In the genomic region with DNA sequence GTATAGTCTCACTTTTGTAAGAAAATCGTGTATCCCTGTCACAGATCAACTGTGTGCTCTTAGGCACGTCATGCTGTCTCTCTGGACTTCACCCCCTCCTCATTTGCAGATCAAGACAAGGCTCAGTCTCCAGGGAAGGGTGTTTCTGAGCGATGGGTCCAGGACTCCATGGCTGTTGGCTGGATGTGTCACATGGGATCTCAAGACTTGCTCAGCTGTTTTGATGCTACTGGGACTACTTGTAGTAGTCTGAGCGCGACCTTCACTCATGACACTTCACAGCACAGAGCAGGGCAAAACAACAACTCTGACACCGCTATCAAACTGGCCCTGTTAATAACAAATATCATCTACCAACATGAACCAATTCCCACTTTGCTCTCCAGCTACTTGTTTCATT, we compare ENCODE assay signal across 15 cellular contexts. TPM values are rescaled to one million over a fixed set of nuclear protein-coding genes. Genes with fewer than 3 reads are reported as not detected.
"Had no signal": no experiment of that assay in that cellular context is flagged by ENCODE, and none has a peak within 500 bp of the region (broad histone marks: within the 10 kb centered on the region; RNA-seq: fewer than 3 reads in every experiment).

No MANE protein-coding gene starts in this region.

- H3K27me3 ChIP-seq: breast epithelium, gastroesophageal sphincter had no signal

- DNase-seq: activated CD4-positive, alpha-beta T cell treated with anti-CD3 and anti-CD28 coated beads, Interleukin-2, amount 10 ng/mL, durations not matched to agents 7 days and 5 days; activated CD4-positive, CD25-positive, alpha-beta regulatory T cell; activated CD8-positive, alpha-beta memory T cell treated with anti-CD3 and anti-CD28 coated beads for 24 hours; activated naive CD4-positive, alpha-beta T cell treated with Interleukin-2 at 50 U/mL for 16 hours; aorta; posterior cingulate gyrus; stimulated activated CD4-positive, alpha-beta T cell treated with anti-CD3 and anti-CD28 coated beads, Interleukin-12 subunit alpha, Interleukin-12 subunit beta, amount 100 ng/mL, for 4 hours; stimulated activated CD4-positive, alpha-beta T cell treated with anti-CD3 and anti-CD28 coated beads, Interleukin-2, amount 100 ng/mL, for 24 hours; SW 1271 had no signal

- H3K27ac ChIP-seq: breast epithelium, gastroesophageal sphincter, neutrophil, thoracic aorta had no signal

- H3K27ac Mint-ChIP-seq: activated CD4-positive, alpha-beta T cell treated with anti-CD3 and anti-CD28 coated beads, Interleukin-2, amount 10 ng/mL, durations not matched to agents 7 days and 5 days; stimulated activated effector memory CD8-positive, alpha-beta T cell treated with anti-CD3 and anti-CD28 coated beads, Interleukin-12 subunit alpha, Interleukin-12 subunit beta, amount 100 ng/mL, for 72 hours; T-helper 2 cell treated with Interferon-gamma antibody and Interleukin-4, amounts not matched to agents 5 μg/mL and 100 μg/mL, for 36 hours had no signal

- H3K4me1 ChIP-seq: breast epithelium had no signal

- H3K9me3 Mint-ChIP-seq: activated CD4-positive, alpha-beta T cell treated with anti-CD3 and anti-CD28 coated beads, Interleukin-2, amount 10 ng/mL, durations not matched to agents 7 days and 5 days; stimulated activated effector memory CD8-positive, alpha-beta T cell treated with anti-CD3 and anti-CD28 coated beads, Interleukin-12 subunit alpha, Interleukin-12 subunit beta, amount 100 ng/mL, for 72 hours; T-helper 2 cell treated with Interferon-gamma antibody and Interleukin-4, amounts not matched to agents 5 μg/mL and 100 μg/mL, for 36 hours had no signal

- H3K4me3 ChIP-seq: breast epithelium, gastroesophageal sphincter, thoracic aorta had no signal

- H3K4me3 Mint-ChIP-seq: activated CD4-positive, alpha-beta T cell treated with anti-CD3 and anti-CD28 coated beads, Interleukin-2, amount 10 ng/mL, durations not matched to agents 7 days and 5 days; stimulated activated effector memory CD8-positive, alpha-beta T cell treated with anti-CD3 and anti-CD28 coated beads, Interleukin-12 subunit alpha, Interleukin-12 subunit beta, amount 100 ng/mL, for 72 hours; T-helper 2 cell treated with Interferon-gamma antibody and Interleukin-4, amounts not matched to agents 5 μg/mL and 100 μg/mL, for 36 hours had no signal

- H3K9me3 ChIP-seq: breast epithelium, gastroesophageal sphincter, neutrophil, thoracic aorta had no signal

- H3K36me3 ChIP-seq: breast epithelium, neutrophil had no signal

- H3K36me3 Mint-ChIP-seq: stimulated activated effector memory CD8-positive, alpha-beta T cell treated with anti-CD3 and anti-CD28 coated beads, Interleukin-12 subunit alpha, Interleukin-12 subunit beta, amount 100 ng/mL, for 72 hours had no signal

- H3K4me1 Mint-ChIP-seq: activated CD4-positive, alpha-beta T cell treated with anti-CD3 and anti-CD28 coated beads, Interleukin-2, amount 10 ng/mL, durations not matched to agents 7 days and 5 days; stimulated activated effector memory CD8-positive, alpha-beta T cell treated with anti-CD3 and anti-CD28 coated beads, Interleukin-12 subunit alpha, Interleukin-12 subunit beta, amount 100 ng/mL, for 72 hours had no signal

RNA-seq across cellular contexts. Expression of a gene that starts 36.2 kb away (rescaled TPM):
- total RNA-seq: activated CD4-positive, alpha-beta T cell treated with anti-CD3 and anti-CD28 coated beads, Interleukin-2, amount 10 ng/mL, durations not matched to agents 7 days and 5 days had no signal
